Comparison of ENCODE assay signal across 20 cellular contexts in the genomic region with DNA sequence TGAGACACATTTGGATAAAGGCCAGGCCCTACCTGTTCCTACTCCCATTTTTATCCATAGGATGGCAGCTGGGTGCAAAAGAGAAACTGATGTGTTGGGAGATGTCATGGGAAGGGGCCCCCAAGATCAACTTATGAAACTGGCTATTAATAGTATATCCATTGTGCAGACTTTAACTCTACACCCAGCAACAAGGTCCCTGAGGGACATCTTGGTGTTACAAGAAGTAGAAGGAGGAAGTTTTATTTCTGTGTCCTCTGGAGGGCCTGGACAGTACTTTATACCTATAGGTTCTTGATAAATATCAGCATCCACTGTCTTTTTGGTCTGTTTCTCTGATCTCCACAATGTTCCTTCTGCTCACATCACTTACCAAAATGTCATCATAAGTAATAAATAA.
DNase-seq lines count a peak whose midpoint lies in the region; TF ChIP-seq lines count a peak whose summit lies in the region.
"Had no signal": no experiment of that assay in that cellular context is flagged by ENCODE, and none has a peak within 500 bp of the region (broad histone marks: within the 10 kb centered on the region; RNA-seq: fewer than 3 reads in every experiment).

No MANE protein-coding gene starts in this region.

- H3K27ac ChIP-seq in OCI-LY3 (ENCODE audit: low read length): no peak overlapping the region
- peak overlapping the region; percentile 35 to 53 for H3K27ac ChIP-seq in tibial artery
- H3K27ac ChIP-seq in prostate gland: no peak overlapping the region
- H3K27ac ChIP-seq: SJCRH30 had no signal

- peak overlapping the region; percentile 48 for H3K27ac Mint-ChIP-seq in activated naive CD4-positive, alpha-beta T cell treated with anti-CD3 and anti-CD28 coated beads for 36 hours
- no peak overlapping the region for H3K27ac Mint-ChIP-seq in activated CD4-positive, alpha-beta memory T cell treated with anti-CD3 and anti-CD28 coated beads, Interleukin-2, amount 10 ng/mL, durations not matched to agents 7 days and 5 days
- H3K27ac Mint-ChIP-seq: CD8-positive, alpha-beta memory T cell had no signal

- peak overlapping the region; percentile 54 for H3K4me3 Mint-ChIP-seq in activated naive CD4-positive, alpha-beta T cell treated with anti-CD3 and anti-CD28 coated beads for 36 hours
- no peak overlapping the region for H3K4me3 Mint-ChIP-seq in activated CD4-positive, alpha-beta memory T cell treated with anti-CD3 and anti-CD28 coated beads, Interleukin-2, amount 10 ng/mL, durations not matched to agents 7 days and 5 days
- H3K4me3 Mint-ChIP-seq: CD8-positive, alpha-beta memory T cell; H9 had no signal

- intact Hi-C loops in activated naive CD4-positive, alpha-beta T cell treated with anti-CD3 and anti-CD28 coated beads for 36 hours (cut with micrococcal nuclease): no loop called here
- intact Hi-C loops in tibial artery (cut with DNase I; ENCODE audit: low total_unique reads) (no loop called here), prostate gland (cut with DNase I) (no loop called here)

- H3K27me3 ChIP-seq in OCI-LY3 (ENCODE audit: low read depth, low read length) (no peaks in the 10 kb centered on the region), tibial artery (no peaks in the 10 kb centered on the region), prostate gland (replicated peaks; ENCODE audit: insufficient read depth) (no peaks in the 10 kb centered on the region)
- H3K27me3 ChIP-seq: MG63, SJCRH30 had no signal

- TF ChIP-seq CTCF in OCI-LY3 (IDR thresholded peaks at IDR 0.05; ENCODE audit: low read depth, low read length) (no peak), tibial artery (IDR thresholded peaks at IDR 0.05) (no peak), prostate gland (IDR thresholded peaks at IDR 0.05) (no peak)

- H3K9me3 Mint-ChIP-seq in activated naive CD4-positive, alpha-beta T cell treated with anti-CD3 and anti-CD28 coated beads for 36 hours: peaks cover 16% of the 10 kb centered on the region
- H3K9me3 Mint-ChIP-seq in activated CD4-positive, alpha-beta memory T cell treated with anti-CD3 and anti-CD28 coated beads, Interleukin-2, amount 10 ng/mL, durations not matched to agents 7 days and 5 days: peaks cover 4% of the 10 kb centered on the region

- TF ChIP-seq POLR2A in prostate gland (IDR thresholded peaks at IDR 0.05): no peak

- no peaks in the 10 kb centered on the region for H3K9me3 ChIP-seq in OCI-LY3 (ENCODE audit: insufficient read depth, low read length)
- no peaks in the 10 kb centered on the region for H3K9me3 ChIP-seq in tibial artery
- no peaks in the 10 kb centered on the region for H3K9me3 ChIP-seq in prostate gland
- H3K9me3 ChIP-seq: SJCRH30 had no signal

- CTCF ChIA-PET in activated naive CD4-positive, alpha-beta T cell treated with anti-CD3 and anti-CD28 coated beads for 36 hours (lab: Charles Lee): no interaction called here
- CTCF ChIA-PET in activated CD4-positive, alpha-beta memory T cell treated with anti-CD3 and anti-CD28 coated beads, Interleukin-2, amount 10 ng/mL, durations not matched to agents 7 days and 5 days (lab: Charles Lee): no interaction called here

- H3K36me3 ChIP-seq in OCI-LY3 (replicated peaks; ENCODE audit: low read depth, low read length) (peaks cover 22% of the 10 kb centered on the region), tibial artery (no peaks in the 10 kb centered on the region), prostate gland (no peaks in the 10 kb centered on the region)
- H3K36me3 ChIP-seq: MG63, SJCRH30 had no signal

- peaks cover 80% of the 10 kb centered on the region for H3K4me1 ChIP-seq in OCI-LY3 (ENCODE audit: low read length)
- H3K4me1 ChIP-seq in tibial artery: peaks cover 0 to 39% (median 18%) of the 10 kb centered on the region in 4 donors
- H3K4me1 ChIP-seq in prostate gland (replicated peaks): no peaks in the 10 kb centered on the region
- H3K4me1 ChIP-seq: SJCRH30 had no signal

- POLR2A ChIA-PET in activated CD4-positive, alpha-beta memory T cell treated with anti-CD3 and anti-CD28 coated beads, Interleukin-2, amount 10 ng/mL, durations not matched to agents 7 days and 5 days (lab: Charles Lee): interaction anchor here (0.9 kb wide), 1 partner anchor 85 kb away, joined by 3 read pairs; a partner anchor contains a TSS

- H3K36me3 Mint-ChIP-seq in activated naive CD4-positive, alpha-beta T cell treated with anti-CD3 and anti-CD28 coated beads for 36 hours (ENCODE audit: low read depth): peaks cover 34% of the 10 kb centered on the region
- H3K36me3 Mint-ChIP-seq in activated CD4-positive, alpha-beta memory T cell treated with anti-CD3 and anti-CD28 coated beads, Interleukin-2, amount 10 ng/mL, durations not matched to agents 7 days and 5 days (ENCODE audit: low read depth): peaks cover 19% of the 10 kb centered on the region

- no peak overlapping the region for H3K9ac ChIP-seq in OCI-LY3 (ENCODE audit: low read length)

- no peak for DNase-seq in activated naive CD4-positive, alpha-beta T cell treated with anti-CD3 and anti-CD28 coated beads for 36 hours
- no peak for DNase-seq in activated naive CD4-positive, alpha-beta T cell treated with Interleukin-2 at 50 U/mL for 16 hours
- DNase-seq in tibial artery: no peak
- DNase-seq in activated CD4-positive, alpha-beta memory T cell treated with anti-CD3 and anti-CD28 coated beads, Interleukin-2, amount 10 ng/mL, durations not matched to agents 7 days and 5 days: no peak
- no peak for DNase-seq in prostate gland (ENCODE audit: low spot score)
- DNase-seq: ACHN; AML-193; CD8-positive, alpha-beta memory T cell; DMS79; H9; MG63; NCI-H1417; NCI-H187 treated with DMSO at 0.1 percent for 48 hours; NCI-H345; NCI-H526; OCI-M1; RPMI8226; SJCRH30 had no signal

- H2AFZ ChIP-seq in OCI-LY3 (ENCODE audit: low read depth, low read length): no peak overlapping the region

- H3K4me1 Mint-ChIP-seq in activated naive CD4-positive, alpha-beta T cell treated with anti-CD3 and anti-CD28 coated beads for 36 hours (ENCODE audit: low read depth): peaks cover 90% of the 10 kb centered on the region
- H3K4me1 Mint-ChIP-seq in activated CD4-positive, alpha-beta memory T cell treated with anti-CD3 and anti-CD28 coated beads, Interleukin-2, amount 10 ng/mL, durations not matched to agents 7 days and 5 days: peaks cover 53% of the 10 kb centered on the region

- no peaks in the 10 kb centered on the region for H3K27me3 Mint-ChIP-seq in activated naive CD4-positive, alpha-beta T cell treated with anti-CD3 and anti-CD28 coated beads for 36 hours (ENCODE audit: low read depth)
- no peaks in the 10 kb centered on the region for H3K27me3 Mint-ChIP-seq in activated CD4-positive, alpha-beta memory T cell treated with anti-CD3 and anti-CD28 coated beads, Interleukin-2, amount 10 ng/mL, durations not matched to agents 7 days and 5 days
- H3K27me3 Mint-ChIP-seq: CD8-positive, alpha-beta memory T cell had no signal

- peak overlapping the region; percentile 62; the same call in 1 of the 2 replicates for H3K4me2 ChIP-seq in OCI-LY3 (ENCODE audit: low read length)

- H3K4me3 ChIP-seq in GM08714 (ENCODE audit: low read length): peak overlapping the region; percentile 11; the same call in 1 of the 2 replicates
- H3K4me3 ChIP-seq in OCI-LY3 (ENCODE audit: low read length): no peak overlapping the region
- H3K4me3 ChIP-seq in tibial artery: no peak overlapping the region
- H3K4me3 ChIP-seq in prostate gland: no peak overlapping the region
- H3K4me3 ChIP-seq: MG63, SJCRH30 had no signal

- H4K20me1 ChIP-seq in OCI-LY3 (ENCODE audit: insufficient read depth, low read length): no peaks in the 10 kb centered on the region

- H3K79me2 ChIP-seq in OCI-LY3 (ENCODE audit: low read length): peaks cover 42% of the 10 kb centered on the region

Comparison
In these comparisons a context has a peak if more than half of its experiments do, and no peak if none do; other contexts are left out.
1. H3K27ac ChIP-seq: peak in tibial artery (2 of 2); none in OCI-LY3 (single experiment) and prostate gland (0 of 2).